ENCODE assay signal across 8 cellular contexts in genomic region chr2:30233142-30233961, GRCh38. TPM values are rescaled to one million over a fixed set of nuclear protein-coding genes. Genes with fewer than 3 reads are reported as not detected.
A peak's percentile ranks its signal among the peaks of the same experiment; 100 is the strongest.
DNase-seq lines count a peak whose midpoint lies in the region; ATAC-seq and TF ChIP-seq lines count a peak whose summit lies in the region.

No MANE protein-coding gene starts in this region.

- DNase-seq in activated naive CD4-positive, alpha-beta T cell treated with anti-CD3 and anti-CD28 coated beads, Interleukin-2, amount 10 ng/mL, durations not matched to agents 7 days and 5 days, result no peak
- DNase-seq in activated naive CD4-positive, alpha-beta T cell (lab: John Stamatoyannopoulos, UW), result no peak
- DNase-seq in astrocyte of the cerebellum (ENCODE audit: low read depth), result no peak
- DNase-seq in mesendoderm, result peak; percentile 62
- no peak for DNase-seq in upper lobe of left lung
- no peak for DNase-seq in NCI-H2227 treated with DMSO at 0.1 percent for 48 hours (lab: John Stamatoyannopoulos, UW)

- H3K36me3 Mint-ChIP-seq in activated naive CD4-positive, alpha-beta T cell treated with anti-CD3 and anti-CD28 coated beads, Interleukin-2, amount 10 ng/mL, durations not matched to agents 7 days and 5 days, result peaks cover 45% of the 10 kb centered on the region

- no peak overlapping the region for H2BK120ac ChIP-seq in mesendoderm (ENCODE audit: low read depth, low read length)

- H3K27ac ChIP-seq in mesendoderm (ENCODE audit: low read depth, low read length) (peak overlapping the region; percentile 25), upper lobe of left lung (peak overlapping the region; percentile 87 to 93 (median 90))

- peak overlapping the region; percentile 72 for H3K4me2 ChIP-seq in mesendoderm (ENCODE audit: low read length)

- in situ Hi-C loops in astrocyte of the cerebellum (cut with HindIII; ENCODE audit: low sequenced_read_pairs), result no loop called here

- H3K27ac Mint-ChIP-seq in activated naive CD4-positive, alpha-beta T cell treated with anti-CD3 and anti-CD28 coated beads, Interleukin-2, amount 10 ng/mL, durations not matched to agents 7 days and 5 days, result peak overlapping the region; percentile 97

- CTCF ChIA-PET in activated naive CD4-positive, alpha-beta T cell treated with anti-CD3 and anti-CD28 coated beads, Interleukin-2, amount 10 ng/mL, durations not matched to agents 7 days and 5 days (lab: Charles Lee), result interaction anchor here (0.7 to 13.7 kb wide), 11 partner anchors 10 to 478 kb away, joined by 3 to 96 read pairs (median 4); no protein-coding TSS in a partner anchor

- peaks cover 3% of the 10 kb centered on the region for H3K9me3 Mint-ChIP-seq in activated naive CD4-positive, alpha-beta T cell treated with anti-CD3 and anti-CD28 coated beads, Interleukin-2, amount 10 ng/mL, durations not matched to agents 7 days and 5 days

- no CpG with 5 or more reads among the region's 5 CpGs for whole genome bisulfite sequencing in mesendoderm (ENCODE audit: extremely low coverage, insufficient coverage, low lambda C conversion rate)
- 42% methylated on average over 5 of the region's 5 CpGs for WGBS in upper lobe of left lung, 2 donors

- peaks cover 45% of the 10 kb centered on the region for H3K79me1 ChIP-seq in mesendoderm (ENCODE audit: low read length)

- H3K27me3 Mint-ChIP-seq in activated naive CD4-positive, alpha-beta T cell treated with anti-CD3 and anti-CD28 coated beads, Interleukin-2, amount 10 ng/mL, durations not matched to agents 7 days and 5 days, result peaks cover 16% of the 10 kb centered on the region

- H3K4me3 ChIP-seq in astrocyte of the cerebellum (ENCODE audit: low read depth, low read length), result peak overlapping the region; percentile 54
- H3K4me3 ChIP-seq in mesendoderm (ENCODE audit: low read length), result peak overlapping the region; percentile 92
- peak overlapping the region; percentile 59 to 90 (median 77) for H3K4me3 ChIP-seq in upper lobe of left lung

- no peaks in the 10 kb centered on the region for H3K9me3 ChIP-seq in upper lobe of left lung

- peak overlapping the region; percentile 79 for H3K4me3 Mint-ChIP-seq in activated naive CD4-positive, alpha-beta T cell treated with anti-CD3 and anti-CD28 coated beads, Interleukin-2, amount 10 ng/mL, durations not matched to agents 7 days and 5 days

- H3K27me3 ChIP-seq in mesendoderm (ENCODE audit: insufficient read depth, low read length, poor library complexity), result no peaks in the 10 kb centered on the region
- H3K27me3 ChIP-seq in upper lobe of left lung, result no peaks in the 10 kb centered on the region

- H4K8ac ChIP-seq in mesendoderm (ENCODE audit: low read depth, low read length), result no peak overlapping the region

- peak overlapping the region; percentile 35 for H2BK5ac ChIP-seq in mesendoderm (ENCODE audit: low read length)

- H3K4me1 ChIP-seq in mesendoderm (ENCODE audit: control insufficient read depth, low read depth, low read length), result peaks cover 16% of the 10 kb centered on the region
- peaks cover 11 to 60% (median 38%) of the 10 kb centered on the region in 4 donors for H3K4me1 ChIP-seq in upper lobe of left lung

- H3K56ac ChIP-seq in mesendoderm (ENCODE audit: low read length), result peak overlapping the region; percentile 99

- peak overlapping the region; percentile 12 for H2AK5ac ChIP-seq in mesendoderm (ENCODE audit: low read length)

- no peak for TF ChIP-seq POLR2A in upper lobe of left lung (IDR thresholded peaks at IDR 0.05)

- H3K9ac ChIP-seq in mesendoderm (ENCODE audit: low read length), result peak overlapping the region; percentile 95

- H2BK15ac ChIP-seq in mesendoderm (replicated peaks; ENCODE audit: low read depth), result no peak overlapping the region

- peaks cover 11% of the 10 kb centered on the region for H3K36me3 ChIP-seq in mesendoderm (ENCODE audit: control insufficient read depth, insufficient read depth, low read length)
- peaks cover 0 to 32% (median 2%) of the 10 kb centered on the region in 4 donors for H3K36me3 ChIP-seq in upper lobe of left lung

- no peak for TF ChIP-seq CTCF in astrocyte of the cerebellum (IDR thresholded peaks at IDR 0.05; ENCODE audit: low read depth, low read length, missing control alignments)
- TF ChIP-seq CTCF in upper lobe of left lung (IDR thresholded peaks at IDR 0.05), result no peak

- H3K4ac ChIP-seq in mesendoderm (ENCODE audit: low read depth, low read length), result no peak overlapping the region

- no peak for TF ChIP-seq EP300 in upper lobe of left lung (IDR thresholded peaks at IDR 0.05)

- H3K4me1 Mint-ChIP-seq in activated naive CD4-positive, alpha-beta T cell treated with anti-CD3 and anti-CD28 coated beads, Interleukin-2, amount 10 ng/mL, durations not matched to agents 7 days and 5 days, result peaks cover 64% of the 10 kb centered on the region

- peak overlapping the region; percentile 71 for H3K18ac ChIP-seq in mesendoderm (ENCODE audit: low read length)

- H3K23ac ChIP-seq in mesendoderm (ENCODE audit: low read length), result peak overlapping the region; percentile 71

- no peak overlapping the region for H4K5ac ChIP-seq in mesendoderm (ENCODE audit: low read length)

- H3K79me2 ChIP-seq in mesendoderm (ENCODE audit: control insufficient read depth, insufficient read depth, low read length), result peaks cover 45% of the 10 kb centered on the region

- no peak for ATAC-seq in upper lobe of left lung (ENCODE audit: low FRiP score in 2 of 2)
- no peak for ATAC-seq in activated CD4-positive, CD25-positive, alpha-beta regulatory T cell treated with anti-CD3 and anti-CD28 coated beads, Interleukin-2, amount 50 U/mL, for 24 hours
- ATAC-seq in HG03097 (IDR thresholded peaks at IDR 0.05; ENCODE audit: low FRiP score, unreplicated experiment), result no peak

RNA-seq across cellular contexts. Expression of gene LBH, which starts 2.0 kb away (rescaled TPM):
- polyA plus RNA-seq in mesendoderm (2013, experiment 1 of 2), result 34.2 TPM
- polyA plus RNA-seq in mesendoderm (2013, experiment 2 of 2), result 31.9 TPM
- 100 to 1,000 TPM in 4 of 6 donors, 10 to 100 TPM in 2; 45.6 to 270 (median 154) TPM for total RNA-seq in upper lobe of left lung
